8 cellular contexts compared by ENCODE assay signal in genomic region chr6:96521625-96522468, GRCh38. TPM values are rescaled to one million over a fixed set of nuclear protein-coding genes. Genes with fewer than 3 reads are reported as not detected.
DNase-seq lines count a peak whose midpoint lies in the region; FAIRE-seq and TF ChIP-seq lines count a peak whose summit lies in the region.

Gene UFL1, plus strand, starts transcription at chr6:96521806. Its CDS starts 68 bp downstream, at chr6:96521874.

- H3K27ac Mint-ChIP-seq in nephron, result peak within 1 kb of the TSS; percentile 100
- peak within 1 kb of the TSS; percentile 99 for H3K27ac Mint-ChIP-seq in stimulated activated naive CD8-positive, alpha-beta T cell treated with anti-CD3 and anti-CD28 coated beads, Interleukin-15, Interleukin-2, amounts not matched to agents 100 ng/mL and 50 ng/mL, for 24 hours

- DNase-seq in EL, result peak; percentile 93
- DNase-seq in H54 (ENCODE audit: insufficient read length, low spot score), result peak; percentile 61
- peak; percentile 92 for DNase-seq in activated effector memory CD4-positive, alpha-beta T cell treated with Interleukin-2 at 50 U/mL for 16 hours
- peak; percentile 87 for DNase-seq in fibroblast of the aortic adventitia (ENCODE audit: low read depth)

- H4K20me1 ChIP-seq in Loucy (ENCODE audit: insufficient read depth, low read length, poor library complexity, severe bottlenecking), result peaks cover 8% of the 10 kb centered on the region

- H3K9me2 ChIP-seq in Loucy (replicated peaks; ENCODE audit: low read depth, low read length), result no peaks in the 10 kb centered on the region

- H3K4me2 ChIP-seq in Loucy (ENCODE audit: low read depth, low read length, poor library complexity, severe bottlenecking), result peak within 1 kb of the TSS; percentile 86

- no peaks in the 10 kb centered on the region for H3K27me3 ChIP-seq in Loucy (ENCODE audit: insufficient read depth, low read length, poor library complexity, severe bottlenecking)

- no peaks in the 10 kb centered on the region for H3K36me3 ChIP-seq in Loucy (ENCODE audit: insufficient read depth, low read length)

- TF ChIP-seq CTCF in Loucy (conservative IDR thresholded peaks at IDR 0.05; ENCODE audit: low read length), result no peak
- TF ChIP-seq CTCF in fibroblast of the aortic adventitia (IDR thresholded peaks at IDR 0.05; ENCODE audit: insufficient read depth, low read length), result peak; percentile 18
- TF ChIP-seq CTCF in nephron (IDR thresholded peaks at IDR 0.05; ENCODE audit: unreplicated experiment in 3 of 3), result no peak

- H3K9me3 Mint-ChIP-seq in nephron, result no peaks in the 10 kb centered on the region
- H3K9me3 Mint-ChIP-seq in stimulated activated naive CD8-positive, alpha-beta T cell treated with anti-CD3 and anti-CD28 coated beads, Interleukin-15, Interleukin-2, amounts not matched to agents 100 ng/mL and 50 ng/mL, for 24 hours, result no peaks in the 10 kb centered on the region

- H3K36me3 Mint-ChIP-seq in nephron (ENCODE audit: low read depth), result peaks cover 17% of the 10 kb centered on the region
- H3K36me3 Mint-ChIP-seq in stimulated activated naive CD8-positive, alpha-beta T cell treated with anti-CD3 and anti-CD28 coated beads, Interleukin-15, Interleukin-2, amounts not matched to agents 100 ng/mL and 50 ng/mL, for 24 hours (ENCODE audit: low read depth), result peaks cover 16% of the 10 kb centered on the region

- H3K9me3 ChIP-seq in Loucy (ENCODE audit: insufficient read depth, low read depth, low read length), result no peaks in the 10 kb centered on the region

- H3K27me3 Mint-ChIP-seq in nephron (ENCODE audit: low read depth), result no peaks in the 10 kb centered on the region
- no peaks in the 10 kb centered on the region for H3K27me3 Mint-ChIP-seq in stimulated activated naive CD8-positive, alpha-beta T cell treated with anti-CD3 and anti-CD28 coated beads, Interleukin-15, Interleukin-2, amounts not matched to agents 100 ng/mL and 50 ng/mL, for 24 hours

- peak; percentile 93 for TF ChIP-seq POLR2A in H54 (IDR thresholded peaks at IDR 0.05; ENCODE audit: low read depth, low read length)
- TF ChIP-seq POLR2A in Raji (IDR thresholded peaks at IDR 0.05; ENCODE audit: insufficient read depth, low read depth, low read length), result peak; percentile 98

- H2AFZ ChIP-seq in Loucy (ENCODE audit: low read length), result peak within 1 kb of the TSS; percentile 88

- H3K4me1 ChIP-seq in Loucy (ENCODE audit: insufficient read depth, low read length, poor library complexity, severe bottlenecking), result peaks cover 41% of the 10 kb centered on the region

- H3K4me1 Mint-ChIP-seq in nephron, result peaks cover 24% of the 10 kb centered on the region
- H3K4me1 Mint-ChIP-seq in stimulated activated naive CD8-positive, alpha-beta T cell treated with anti-CD3 and anti-CD28 coated beads, Interleukin-15, Interleukin-2, amounts not matched to agents 100 ng/mL and 50 ng/mL, for 24 hours (ENCODE audit: low read depth), result peaks cover 34% of the 10 kb centered on the region

- peak within 1 kb of the TSS; percentile 93 for H3K9ac ChIP-seq in Loucy (ENCODE audit: low read depth, low read length, poor library complexity, severe bottlenecking)

- peak within 1 kb of the TSS; percentile 100 for H3K4me3 Mint-ChIP-seq in nephron
- H3K4me3 Mint-ChIP-seq in stimulated activated naive CD8-positive, alpha-beta T cell treated with anti-CD3 and anti-CD28 coated beads, Interleukin-15, Interleukin-2, amounts not matched to agents 100 ng/mL and 50 ng/mL, for 24 hours, result peak within 1 kb of the TSS; percentile 100

- H3F3A ChIP-seq in Loucy (ENCODE audit: low read depth), result peaks cover 2% of the 10 kb centered on the region; the same call in 1 of the 2 replicates

- peaks cover 41% of the 10 kb centered on the region for H3K79me2 ChIP-seq in Loucy (ENCODE audit: insufficient read depth, low read length)

- peak; percentile 36 for FAIRE-seq in H54 (lab: Jason Lieb, UNC)

- peak within 1 kb of the TSS; percentile 93 for H3K4me3 ChIP-seq in Loucy (ENCODE audit: low read length, poor library complexity, severe bottlenecking)
- H3K4me3 ChIP-seq in fibroblast of the aortic adventitia (ENCODE audit: low read depth, low read length), result peak within 1 kb of the TSS; percentile 84

RNA-seq across cellular contexts. Expression of gene UFL1, which starts in this region (rescaled TPM):
- total RNA-seq in fibroblast of the aortic adventitia (ENCODE audit: low replicate concordance), result 28.0 and 36.2 TPM in 2 replicates

Comparison
In these comparisons a context has a peak if more than half of its experiments do, and no peak if none do; other contexts are left out.
1. Peak in every context shown above with its lines: DNase-seq and H3K4me3 ChIP-seq.